ENCODE assay signal across 1 cellular context in the genomic region with DNA sequence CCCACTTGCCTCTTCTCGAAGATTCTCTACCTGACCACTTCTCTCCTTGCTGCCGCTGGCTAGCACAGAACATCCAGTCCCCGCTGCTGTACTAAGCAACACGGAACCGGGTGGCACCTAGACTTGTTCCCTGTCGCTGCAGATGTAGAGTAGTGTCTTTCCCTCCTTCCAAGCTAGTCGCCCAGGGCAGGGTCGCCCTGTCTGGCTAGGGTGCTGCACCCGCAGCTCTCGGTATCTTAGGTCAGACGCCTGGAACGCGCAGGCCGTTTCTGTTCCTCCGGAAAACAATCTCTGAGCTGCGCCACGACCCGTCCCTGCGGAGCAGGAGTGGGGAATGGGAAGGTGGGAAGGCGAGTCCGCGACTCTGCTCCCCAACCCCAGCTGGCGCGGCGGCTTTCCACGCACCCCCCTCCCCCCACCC.
TF ChIP-seq lines count a peak whose summit lies in the region.

No MANE protein-coding gene starts in this region.

TF ChIP-seq in IMR-90, 13 proteins besides CTCF, POLR2A, EP300 and RAD21 (continued from another document):
- TF ChIP-seq NFE2L2 (IDR thresholded peaks at IDR 0.05; ENCODE audit: low read depth, low read length) (no peak), MXI1 (IDR thresholded peaks at IDR 0.05; ENCODE audit: borderline replicate concordance, low read depth, low read length) (no peak), RCOR1 (IDR thresholded peaks at IDR 0.05; ENCODE audit: insufficient replicate concordance, low read length) (no peak), FOS (IDR thresholded peaks at IDR 0.05; ENCODE audit: low read depth, low read length) (no peak), BHLHE40 (IDR thresholded peaks at IDR 0.05; ENCODE audit: low read depth, low read length) (no peak), CHD1 (IDR thresholded peaks at IDR 0.05; ENCODE audit: low read depth, low read length) (no peak), SMC3 (IDR thresholded peaks at IDR 0.05; ENCODE audit: low read depth, low read length) (no peak), MAZ (IDR thresholded peaks at IDR 0.05; ENCODE audit: borderline replicate concordance, low read depth, low read length) (no peak), RFX5 (IDR thresholded peaks at IDR 0.05; ENCODE audit: low read depth, low read length) (no peak)
- TF ChIP-seq, protein P1, sequence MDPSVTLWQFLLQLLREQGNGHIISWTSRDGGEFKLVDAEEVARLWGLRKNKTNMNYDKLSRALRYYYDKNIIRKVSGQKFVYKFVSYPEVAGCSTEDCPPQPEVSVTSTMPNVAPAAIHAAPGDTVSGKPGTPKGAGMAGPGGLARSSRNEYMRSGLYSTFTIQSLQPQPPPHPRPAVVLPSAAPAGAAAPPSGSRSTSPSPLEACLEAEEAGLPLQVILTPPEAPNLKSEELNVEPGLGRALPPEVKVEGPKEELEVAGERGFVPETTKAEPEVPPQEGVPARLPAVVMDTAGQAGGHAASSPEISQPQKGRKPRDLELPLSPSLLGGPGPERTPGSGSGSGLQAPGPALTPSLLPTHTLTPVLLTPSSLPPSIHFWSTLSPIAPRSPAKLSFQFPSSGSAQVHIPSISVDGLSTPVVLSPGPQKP (IDR thresholded peaks at IDR 0.05; ENCODE audit: borderline replicate concordance, low read depth, low read length): no peak
